Comparison of ENCODE assay signal across 35 cellular contexts in genomic region chr20:20627471-20627870, GRCh38.
A peak's percentile ranks its signal among the peaks of the same experiment; 100 is the strongest.
DNase-seq lines count a peak whose midpoint lies in the region; ATAC-seq and TF ChIP-seq lines count a peak whose summit lies in the region.
"Had no signal": no experiment of that assay in that cellular context is flagged by ENCODE, and none has a peak within 500 bp of the region (broad histone marks: within the 10 kb centered on the region; RNA-seq: fewer than 3 reads in every experiment).

No MANE protein-coding gene starts in this region.

- H3K27me3 Mint-ChIP-seq in activated CD4-positive, alpha-beta T cell treated with anti-CD3 and anti-CD28 coated beads, Interleukin-2, amount 10 ng/mL, durations not matched to agents 24 days and 14 days: no peaks in the 10 kb centered on the region
- H3K27me3 Mint-ChIP-seq in T-helper 17 cell: no peaks in the 10 kb centered on the region
- H3K27me3 Mint-ChIP-seq: B cell; CD4-positive, alpha-beta memory T cell; CD4-positive, alpha-beta T cell; CD4-positive, CD25-positive, alpha-beta regulatory T cell; CD8-positive, alpha-beta memory T cell had no signal

- no peaks in the 10 kb centered on the region for H3K9me3 Mint-ChIP-seq in activated CD4-positive, alpha-beta T cell treated with anti-CD3 and anti-CD28 coated beads, Interleukin-2, amount 10 ng/mL, durations not matched to agents 24 days and 14 days
- H3K9me3 Mint-ChIP-seq: CD14-positive monocyte; CD4-positive, alpha-beta memory T cell; CD4-positive, alpha-beta T cell; CD4-positive, CD25-positive, alpha-beta regulatory T cell; CD8-positive, alpha-beta memory T cell; CD8-positive, alpha-beta T cell had no signal

- no peaks in the 10 kb centered on the region for H3K4me1 Mint-ChIP-seq in activated CD4-positive, alpha-beta T cell treated with anti-CD3 and anti-CD28 coated beads, Interleukin-2, amount 10 ng/mL, durations not matched to agents 24 days and 14 days
- peaks cover 10% of the 10 kb centered on the region for H3K4me1 Mint-ChIP-seq in T-helper 17 cell
- H3K4me1 Mint-ChIP-seq: B cell; CD14-positive monocyte; CD4-positive, alpha-beta memory T cell; CD8-positive, alpha-beta memory T cell had no signal

- in situ Hi-C loops in transverse colon (cut with MboI; ENCODE audit: low pct_ligation_motif_present in 1 of 4, low pct_unique_long_range_greater_than_20kb in 1 of 4, low sequenced_read_pairs in 3 of 4): no loop called here

- H3K27me3 ChIP-seq in thyroid gland: no peaks in the 10 kb centered on the region
- H3K27me3 ChIP-seq in transverse colon: no peaks in the 10 kb centered on the region
- H3K27me3 ChIP-seq: BE2C; BLaER1; BLaER1 treated with 17β-estradiol and CSF1 and Interleukin-3, amounts not matched to agents 10 nM and 100 nM had no signal

- no peak for ATAC-seq in T-helper 17 cell
- no peak for ATAC-seq in GM18873 (IDR thresholded peaks at IDR 0.05; ENCODE audit: low FRiP score, unreplicated experiment)
- ATAC-seq: A549; CD8-positive, alpha-beta T cell had no signal

- no peak overlapping the region for H3K27ac Mint-ChIP-seq in activated CD4-positive, alpha-beta T cell treated with anti-CD3 and anti-CD28 coated beads, Interleukin-2, amount 10 ng/mL, durations not matched to agents 24 days and 14 days
- peak overlapping the region; percentile 6 for H3K27ac Mint-ChIP-seq in T-helper 17 cell
- H3K27ac Mint-ChIP-seq: B cell; CD4-positive, alpha-beta memory T cell; CD4-positive, alpha-beta T cell; CD4-positive, CD25-positive, alpha-beta regulatory T cell; CD8-positive, alpha-beta T cell had no signal

- DNase-seq in activated CD4-positive, alpha-beta T cell treated with anti-CD3 and anti-CD28 coated beads, Interleukin-2, amount 10 ng/mL, durations not matched to agents 24 days and 14 days: peak; percentile 37
- DNase-seq in activated CD4-positive, alpha-beta T cell treated with anti-CD3 and anti-CD28 coated beads, Interleukin-2, amount 50 U/mL, for 4 hours: no peak
- DNase-seq in T-helper 17 cell: no peak
- peak; percentile 56 to 62 for DNase-seq in thyroid gland
- DNase-seq in activated CD8-positive, alpha-beta memory T cell treated with anti-CD3 and anti-CD28 coated beads, Interleukin-2, amount 50 U/mL, for 48 hours: no peak
- no peak for DNase-seq in transverse colon
- DNase-seq: 8988T; ACHN; AML-193; BE2C; C1 segment of cervical spinal cord; Caco-2; Calu3; CD4-positive, alpha-beta memory T cell; CD4-positive, alpha-beta T cell; CD4-positive, CD25-positive, alpha-beta regulatory T cell; CD8-positive, alpha-beta memory T cell; CD8-positive, alpha-beta T cell; COR-L47; DMS 273 treated with DMSO at 0.1 percent for 48 hours; DMS153; DMS53; DMS79; DMS79 treated with DMSO at 0.1 percent for 48 hours; DND-41; EL had no signal

- 40 to 63% methylated on average over 4 of the region's 4 CpGs for WGBS in thyroid gland, 2 donors
- 96% methylated on average over 4 of the region's 4 CpGs; no CpG with 5 or more reads in 1 of the 2 donors for WGBS in transverse colon (ENCODE audit: low coverage in 1 of 2), 2 donors

- H3K4me3 ChIP-seq in thyroid gland (replicated peaks in 1 of 3) (no peak overlapping the region), transverse colon (no peak overlapping the region)
- H3K4me3 ChIP-seq: A549; BLaER1; BLaER1 treated with 17β-estradiol and CSF1 and Interleukin-3, amounts not matched to agents 10 nM and 100 nM had no signal

- H3K4me3 Mint-ChIP-seq in activated CD4-positive, alpha-beta T cell treated with anti-CD3 and anti-CD28 coated beads, Interleukin-2, amount 10 ng/mL, durations not matched to agents 24 days and 14 days: no peak overlapping the region
- H3K4me3 Mint-ChIP-seq in T-helper 17 cell: no peak overlapping the region
- H3K4me3 Mint-ChIP-seq: B cell; CD14-positive monocyte; CD4-positive, alpha-beta memory T cell; CD4-positive, alpha-beta T cell; CD4-positive, CD25-positive, alpha-beta regulatory T cell; CD8-positive, alpha-beta memory T cell; CD8-positive, alpha-beta T cell had no signal

- no peak for TF ChIP-seq CTCF in VCaP (conservative IDR thresholded peaks at IDR 0.05)
- TF ChIP-seq CTCF in thyroid gland (IDR thresholded peaks at IDR 0.05): no peak
- TF ChIP-seq CTCF in transverse colon (IDR thresholded peaks at IDR 0.05): no peak

- peaks cover 14% of the 10 kb centered on the region for H3K36me3 Mint-ChIP-seq in activated CD4-positive, alpha-beta T cell treated with anti-CD3 and anti-CD28 coated beads, Interleukin-2, amount 10 ng/mL, durations not matched to agents 24 days and 14 days (ENCODE audit: low read depth)
- peaks cover 29% of the 10 kb centered on the region for H3K36me3 Mint-ChIP-seq in T-helper 17 cell (ENCODE audit: low read depth)

- H3K27ac ChIP-seq in VCaP (peak overlapping the region; percentile 61), thyroid gland (peak overlapping the region in 1 of 3 donors; percentile 28), transverse colon (no peak overlapping the region)
- H3K27ac ChIP-seq: 22Rv1; A549; BLaER1; BLaER1 treated with 17β-estradiol and CSF1 and Interleukin-3, amounts not matched to agents 10 nM and 100 nM; C4-2B had no signal

- H3K36me3 ChIP-seq in thyroid gland (peaks cover 3 to 11% of the 10 kb centered on the region in 2 donors), transverse colon (peaks cover 0 to 24% (median 8%) of the 10 kb centered on the region in 4 donors)
- H3K36me3 ChIP-seq: BE2C had no signal

- no peak for TF ChIP-seq EP300 in transverse colon (IDR thresholded peaks at IDR 0.05; ENCODE audit: low read depth)

- TF ChIP-seq POLR2A in thyroid gland (IDR thresholded peaks at IDR 0.05) (no peak), transverse colon (IDR thresholded peaks at IDR 0.05) (no peak)

- H3K4me1 ChIP-seq in thyroid gland: peaks cover 0 to 16% of the 10 kb centered on the region in 2 donors
- no peaks in the 10 kb centered on the region for H3K4me1 ChIP-seq in transverse colon
- H3K4me1 ChIP-seq: A549; BE2C; BLaER1; BLaER1 treated with 17β-estradiol and CSF1 and Interleukin-3, amounts not matched to agents 10 nM and 100 nM; Caco-2 had no signal

- no peaks in the 10 kb centered on the region for H3K9me3 ChIP-seq in T-helper 17 cell (ENCODE audit: control insufficient read depth, low read length, poor library complexity, severe bottlenecking)
- no peaks in the 10 kb centered on the region for H3K9me3 ChIP-seq in thyroid gland
- H3K9me3 ChIP-seq in transverse colon: no peaks in the 10 kb centered on the region
- H3K9me3 ChIP-seq: A549; BE2C; BLaER1; BLaER1 treated with 17β-estradiol and CSF1 and Interleukin-3, amounts not matched to agents 10 nM and 100 nM; Caco-2 had no signal

- intact Hi-C loops in activated CD4-positive, alpha-beta T cell treated with anti-CD3 and anti-CD28 coated beads, Interleukin-2, amount 10 ng/mL, durations not matched to agents 24 days and 14 days (cut with micrococcal nuclease): no loop called here
- intact Hi-C loops in thyroid gland (cut with DNase I): no loop called here
- intact Hi-C loops in transverse colon (cut with DNase I; ENCODE audit: low total_unique reads): no loop called here

Comparison
In these comparisons a context has a peak if more than half of its experiments do, and no peak if none do; other contexts are left out.
1. DNase-seq: peak in activated CD4-positive, alpha-beta T cell treated with anti-CD3 and anti-CD28 coated beads, Interleukin-2, amount 10 ng/mL, durations not matched to agents 24 days and 14 days (single experiment) and thyroid gland (2 of 2); none in activated CD4-positive, alpha-beta T cell treated with anti-CD3 and anti-CD28 coated beads, Interleukin-2, amount 50 U/mL, for 4 hours (0 of 2), T-helper 17 cell (0 of 3), activated CD8-positive, alpha-beta memory T cell treated with anti-CD3 and anti-CD28 coated beads, Interleukin-2, amount 50 U/mL, for 48 hours (single experiment) and transverse colon (single experiment).